In the genomic region with DNA sequence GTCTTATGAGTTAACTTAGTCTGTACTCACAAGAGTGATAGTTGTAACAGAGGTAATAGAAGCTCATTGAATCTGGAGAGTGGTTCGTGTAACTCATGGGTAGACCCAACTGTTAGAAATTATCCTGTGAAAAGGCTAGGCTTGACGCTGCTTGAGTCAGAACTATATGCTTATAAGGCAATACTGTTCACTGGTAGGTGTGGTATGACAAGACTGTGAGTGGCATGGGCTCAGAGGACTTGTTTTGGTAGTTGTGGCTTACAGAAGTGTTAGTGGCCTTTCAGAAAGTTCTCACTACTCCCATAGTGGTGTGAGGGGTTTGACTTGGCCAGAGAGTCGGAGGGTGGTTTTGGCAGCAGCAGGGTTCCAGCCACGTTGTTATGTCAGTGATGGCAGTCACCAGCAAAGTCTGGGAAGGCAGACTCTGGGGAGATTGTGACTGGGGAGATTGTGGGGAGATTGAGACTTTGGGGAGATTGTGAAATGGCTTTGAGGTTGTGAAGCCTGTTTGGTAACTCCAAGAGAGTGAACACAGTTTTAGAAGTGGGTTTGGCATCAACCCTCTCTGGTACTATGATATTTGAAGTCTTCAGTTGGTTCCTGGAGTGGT, we compare ENCODE assay signal across 9 cellular contexts. TPM values are rescaled to one million over a fixed set of nuclear protein-coding genes. Genes with fewer than 3 reads are reported as not detected.
A peak's percentile ranks its signal among the peaks of the same experiment; 100 is the strongest.
DNase-seq lines count a peak whose midpoint lies in the region; ATAC-seq, FAIRE-seq and TF ChIP-seq lines count a peak whose summit lies in the region.
"Not testable (repeated sequence)": the region's sequence is repeated elsewhere in the genome, so short reads cannot be mapped to it uniquely, and the experiment has no call there.
"Had no signal": no experiment of that assay in that cellular context is flagged by ENCODE, and none has a peak within 500 bp of the region (broad histone marks: within the 10 kb centered on the region; RNA-seq: fewer than 3 reads in every experiment).

No MANE protein-coding gene starts in this region.

- H3K9me3 ChIP-seq in A549; GM12878 (replicated peaks; ENCODE audit: control insufficient read depth, insufficient read depth, low read length); esophagus (ENCODE audit: control insufficient read depth in 2 of 2, insufficient read depth in 1 of 2, low read depth in 1 of 2, low read length in 1 of 2): not testable (repeated sequence)

- RAD21 ChIA-PET in GM12878 (lab: Charles Lee; ENCODE audit: unreplicated experiment) = not testable (repeated sequence)

- not testable (repeated sequence) for H3K27me3 ChIP-seq in GM12878 (replicated peaks in 1 of 2; ENCODE audit: control insufficient read depth in 2 of 2, insufficient read depth in 2 of 2, low read length in 1 of 2); esophagus (ENCODE audit: control insufficient read depth in 1 of 2, insufficient read depth in 2 of 2, low read length in 2 of 2)

- H3K79me2 ChIP-seq in GM12878 (ENCODE audit: control insufficient read depth, insufficient read depth, low read length) = not testable (repeated sequence)

- H3K27me3 Mint-ChIP-seq in activated CD4-positive, alpha-beta T cell treated with anti-CD3 and anti-CD28 coated beads for 36 hours; activated T-cell treated with anti-CD3 and anti-CD28 coated beads, Interleukin-2, amount 50 U/mL, for 4 hours (ENCODE audit: low read depth); activated naive CD4-positive, alpha-beta T cell treated with anti-CD3 and anti-CD28 coated beads, Interleukin-2, amount 50 U/mL, for 24 hours; natural killer cell (ENCODE audit: low read depth in 2 of 2); stimulated activated naive CD8-positive, alpha-beta T cell treated with anti-CD3 and anti-CD28 coated beads, Interleukin-15, amount 100 ng/mL, for 72 hours: not testable (repeated sequence)

- H3K4me1 Mint-ChIP-seq in activated CD4-positive, alpha-beta T cell treated with anti-CD3 and anti-CD28 coated beads for 36 hours = peaks cover 27% of the 10 kb centered on the region
- H3K4me1 Mint-ChIP-seq in activated T-cell treated with anti-CD3 and anti-CD28 coated beads, Interleukin-2, amount 50 U/mL, for 4 hours (ENCODE audit: low read depth) = peaks cover 34% of the 10 kb centered on the region
- peaks cover 37% of the 10 kb centered on the region for H3K4me1 Mint-ChIP-seq in activated naive CD4-positive, alpha-beta T cell treated with anti-CD3 and anti-CD28 coated beads, Interleukin-2, amount 50 U/mL, for 24 hours
- peaks cover 36 to 38% of the 10 kb centered on the region in 2 donors for H3K4me1 Mint-ChIP-seq in natural killer cell
- peaks cover 34% of the 10 kb centered on the region for H3K4me1 Mint-ChIP-seq in stimulated activated naive CD8-positive, alpha-beta T cell treated with anti-CD3 and anti-CD28 coated beads, Interleukin-15, amount 100 ng/mL, for 72 hours

- SMC1A ChIA-PET in GM12878 (lab: Charles Lee; ENCODE audit: uncharacterized antibody, unreplicated experiment) = not testable (repeated sequence)

- in situ Hi-C loops in GM12878 (cut with MboI) = not testable (repeated sequence)

- TF ChIP-seq RAD21 in A549 (conservative IDR thresholded peaks at IDR 0.05 in 1 of 2, IDR thresholded peaks at IDR 0.05 in 1 of 2); GM12878 (IDR thresholded peaks at IDR 0.05; ENCODE audit: insufficient read depth, low read depth, low read length): not testable (repeated sequence)

- TF ChIP-seq POLR2A in A549 (IDR thresholded peaks at IDR 0.05; ENCODE audit: low read length); GM12878 (IDR thresholded peaks at IDR 0.05; ENCODE audit: low read depth, low read length): not testable (repeated sequence)

- ATAC-seq in A549, GM12878: not testable (repeated sequence)
- peak; percentile 70 for ATAC-seq in activated CD4-positive, alpha-beta T cell treated with anti-CD3 and anti-CD28 coated beads for 36 hours
- peak; percentile 61 to 75 for ATAC-seq in activated T-cell treated with anti-CD3 and anti-CD28 coated beads, Interleukin-2, amount 50 U/mL, for 4 hours
- ATAC-seq in natural killer cell = peak; percentile 83 to 94 (median 93)
- peak; percentile 89 for ATAC-seq in stimulated activated naive CD8-positive, alpha-beta T cell treated with anti-CD3 and anti-CD28 coated beads, Interleukin-15, amount 100 ng/mL, for 72 hours

- not testable (repeated sequence) for H3K4me3 Mint-ChIP-seq in activated CD4-positive, alpha-beta T cell treated with anti-CD3 and anti-CD28 coated beads for 36 hours; activated T-cell treated with anti-CD3 and anti-CD28 coated beads, Interleukin-2, amount 50 U/mL, for 4 hours; activated naive CD4-positive, alpha-beta T cell treated with anti-CD3 and anti-CD28 coated beads, Interleukin-2, amount 50 U/mL, for 24 hours; stimulated activated naive CD8-positive, alpha-beta T cell treated with anti-CD3 and anti-CD28 coated beads, Interleukin-15, amount 100 ng/mL, for 72 hours
- peak overlapping the region; percentile 78 for H3K4me3 Mint-ChIP-seq in natural killer cell

- FAIRE-seq in A549 (lab: Jason Lieb, UNC) (peak; percentile 39), GM12878 (lab: Jason Lieb, UNC) (peak; percentile 49)

- TF ChIP-seq CTCF in A549 (IDR thresholded peaks at IDR 0.05); GM12878 (IDR thresholded peaks at IDR 0.05 in 2 of 3, conservative IDR thresholded peaks at IDR 0.05 in 1 of 3; ENCODE audit: control insufficient read depth in 2 of 3, extremely low read depth in 1 of 3, insufficient read depth in 1 of 3, low read depth in 3 of 3, low read length in 3 of 3); natural killer cell (IDR thresholded peaks at IDR 0.05): not testable (repeated sequence)

- not testable (repeated sequence) for H3K4me3 ChIP-seq in A549; GM12878; esophagus (ENCODE audit: low read depth in 1 of 2, low read length in 2 of 2)

- H3K4me2 ChIP-seq in A549; GM12878 (ENCODE audit: control insufficient read depth, insufficient read depth): not testable (repeated sequence)

- CTCF ChIA-PET in A549 (lab: Yijun Ruan, JAX); activated CD4-positive, alpha-beta T cell treated with anti-CD3 and anti-CD28 coated beads for 36 hours (lab: Charles Lee); GM12878 (lab: Yijun Ruan, JAX): not testable (repeated sequence)

- TF ChIP-seq EP300 in A549 (IDR thresholded peaks at IDR 0.05); GM12878 (IDR thresholded peaks at IDR 0.05; ENCODE audit: borderline replicate concordance in 1 of 2, control insufficient read depth in 1 of 2, low read depth in 2 of 2, low read length in 2 of 2): not testable (repeated sequence)

- DNase-seq in A549 (ENCODE audit: low read depth in 1 of 2, low spot score in 1 of 2); activated CD4-positive, alpha-beta T cell treated with anti-CD3 and anti-CD28 coated beads for 36 hours; activated T-cell treated with anti-CD3 and anti-CD28 coated beads, Interleukin-2, amount 50 U/mL, for 4 hours; GM12878 (ENCODE audit: low read depth, low spot score); natural killer cell; stimulated activated naive CD8-positive, alpha-beta T cell treated with anti-CD3 and anti-CD28 coated beads, Interleukin-15, amount 100 ng/mL, for 72 hours: not testable (repeated sequence)

- not testable (repeated sequence) for H3K9ac ChIP-seq in GM12878 (ENCODE audit: control insufficient read depth, insufficient read depth, low read length)

- intact Hi-C loops in activated CD4-positive, alpha-beta T cell treated with anti-CD3 and anti-CD28 coated beads for 36 hours (cut with DNase I, micrococcal nuclease); GM12878 (cut with micrococcal nuclease; ENCODE audit: unreplicated experiment); natural killer cell (cut with micrococcal nuclease): not testable (repeated sequence)

- 100% methylated on average over 1 of the region's 4 CpGs for WGBS in A549 (ENCODE audit: missing lambda C conversion rate)
- WGBS in GM12878 (ENCODE audit: insufficient coverage, insufficient replicate concordance, low lambda C conversion rate, missing lambda C conversion rate) = 100% methylated on average over 1 of the region's 4 CpGs
- WGBS in esophagus, 2 donors = 80% methylated on average over 1 of the region's 4 CpGs; no CpG with 5 or more reads in 1 of the 2 donors

- not testable (repeated sequence) for H2AFZ ChIP-seq in GM12878 (ENCODE audit: control insufficient read depth, low read depth, low read length)

- H3K27ac ChIP-seq in A549; GM12878 (ENCODE audit: control insufficient read depth, insufficient read depth): not testable (repeated sequence)
- peak overlapping the region; percentile 59 to 71 for H3K27ac ChIP-seq in esophagus (ENCODE audit: low read depth in 2 of 2, low read length in 1 of 2)

- not testable (repeated sequence) for BruUV-seq in GM12878 (replicated peaks; lab: Mats Ljungman, UMichigan)

- POLR2A ChIA-PET in A549 (lab: Yijun Ruan, JAX); activated CD4-positive, alpha-beta T cell treated with anti-CD3 and anti-CD28 coated beads for 36 hours (lab: Charles Lee); GM12878 (lab: Charles Lee): not testable (repeated sequence)

- H3K4me1 ChIP-seq in A549; GM12878 (ENCODE audit: control insufficient read depth, insufficient read depth, low read length); esophagus (ENCODE audit: control insufficient read depth in 2 of 2, insufficient read depth in 2 of 2, low read length in 1 of 2): not testable (repeated sequence)

- H3K9me3 Mint-ChIP-seq in activated CD4-positive, alpha-beta T cell treated with anti-CD3 and anti-CD28 coated beads for 36 hours (ENCODE audit: low read depth); activated T-cell treated with anti-CD3 and anti-CD28 coated beads, Interleukin-2, amount 50 U/mL, for 4 hours; activated naive CD4-positive, alpha-beta T cell treated with anti-CD3 and anti-CD28 coated beads, Interleukin-2, amount 50 U/mL, for 24 hours; natural killer cell; stimulated activated naive CD8-positive, alpha-beta T cell treated with anti-CD3 and anti-CD28 coated beads, Interleukin-15, amount 100 ng/mL, for 72 hours: not testable (repeated sequence)

- not testable (repeated sequence) for H3K36me3 ChIP-seq in GM12878 (ENCODE audit: control insufficient read depth in 2 of 2, insufficient read depth in 2 of 2, low read length in 1 of 2); esophagus (ENCODE audit: control insufficient read depth in 2 of 2, insufficient read depth in 2 of 2, low read length in 1 of 2)

- H3K27ac Mint-ChIP-seq in activated CD4-positive, alpha-beta T cell treated with anti-CD3 and anti-CD28 coated beads for 36 hours = peak overlapping the region; percentile 63
- H3K27ac Mint-ChIP-seq in activated naive CD4-positive, alpha-beta T cell treated with anti-CD3 and anti-CD28 coated beads, Interleukin-2, amount 50 U/mL, for 24 hours = peak overlapping the region; percentile 74
- H3K27ac Mint-ChIP-seq in natural killer cell = peak overlapping the region; percentile 86 to 89
- peak overlapping the region; percentile 80 to 95 for H3K27ac Mint-ChIP-seq in stimulated activated naive CD8-positive, alpha-beta T cell treated with anti-CD3 and anti-CD28 coated beads, Interleukin-15, amount 100 ng/mL, for 72 hours

- peaks cover 13% of the 10 kb centered on the region for H3K36me3 Mint-ChIP-seq in activated CD4-positive, alpha-beta T cell treated with anti-CD3 and anti-CD28 coated beads for 36 hours (ENCODE audit: low read depth)
- not testable (repeated sequence) for H3K36me3 Mint-ChIP-seq in activated T-cell treated with anti-CD3 and anti-CD28 coated beads, Interleukin-2, amount 50 U/mL, for 4 hours (ENCODE audit: insufficient read depth); activated naive CD4-positive, alpha-beta T cell treated with anti-CD3 and anti-CD28 coated beads, Interleukin-2, amount 50 U/mL, for 24 hours; natural killer cell

- not testable (repeated sequence) for H4K20me1 ChIP-seq in GM12878 (ENCODE audit: control insufficient read depth, insufficient read depth)

RNA-seq across cellular contexts. Expression of a gene that starts 21.9 kb away (rescaled TPM):
- polyA plus RNA-seq in A549 (2011; rRNA removed) = 28.0 and 32.6 TPM in 2 replicates
- 7.2 and 8.4 TPM in 2 replicates for polyA plus RNA-seq in A549 (2012; cell fraction: cytosol; rRNA removed)
- 3.4 and 7.1 TPM in 2 replicates for polyA plus RNA-seq in A549 (2012; cell fraction: nucleus; rRNA removed)
- polyA plus RNA-seq in A549 (2017; fragmentation: RNase III; extraction: RNeasy Plus Mini Kit Qiagen cat#74134 plus additional on column Dnase treatment) = 9.9 to 10.5 TPM (median 10.3 TPM) in 3 replicates
- polyA minus RNA-seq in A549 (2011; rRNA and poly(A)+ RNA removed) = 44.0 and 50.7 TPM in 2 replicates
- 10 to 100 TPM; 35.0 to 44.3 TPM for total RNA-seq in activated CD4-positive, alpha-beta T cell treated with anti-CD3 and anti-CD28 coated beads for 36 hours
- 10 to 100 TPM; 35.4 to 40.0 (median 37.2) TPM for total RNA-seq in activated T-cell treated with anti-CD3 and anti-CD28 coated beads, Interleukin-2, amount 50 U/mL, for 4 hours
- total RNA-seq in GM12878 (2013; cell fraction: nucleolus; rRNA removed) = 21.6 and 22.0 TPM in 2 replicates
- total RNA-seq in GM12878 (2014; rRNA removed) = 26.9 and 31.8 TPM in 2 replicates
- total RNA-seq in GM12878 (2014; rRNA removed; fragmentation: Illumina TruSeq; extraction: Trizol) = 27.0 and 29.1 TPM in 2 replicates
- 25.5 and 28.2 TPM in 2 replicates for total RNA-seq in GM12878 (2021)
- polyA plus RNA-seq in GM12878 (2011; ENCODE audit: low read depth) = 8.3 TPM
- polyA plus RNA-seq in GM12878 (2011; rRNA removed) = 31.3 and 38.3 TPM in 2 replicates
- polyA plus RNA-seq in GM12878 (2011; cell fraction: cytosol; rRNA removed) = 23.0 and 29.4 TPM in 2 replicates
- 9.1 and 10.2 TPM in 2 replicates for polyA plus RNA-seq in GM12878 (2011; cell fraction: nucleus; rRNA removed)
- 11.5 and 13.1 TPM in 2 replicates for polyA plus RNA-seq in GM12878 (2012)
- 31.2 and 33.6 TPM in 2 replicates for polyA plus RNA-seq in GM12878 (2014; fragmentation: Illumina TruSeq; extraction: Trizol)
- polyA plus RNA-seq in GM12878 (2014; fragmentation: Nextera tagmentation; extraction: Ambion mirVana) = 10 to 100 TPM in 1 of 2 experiments, 1 to 10 TPM in 1; 8.3 to 10.2 TPM
- polyA plus RNA-seq in GM12878 (2014; rRNA removed) = 19.4 and 20.9 TPM in 2 replicates
- polyA plus RNA-seq in GM12878 (2016; fragmentation: Nextera tagmentation; extraction: Ambion mirVana) = 10 to 100 TPM; 12.7 to 18.8 TPM
- polyA minus RNA-seq in GM12878 (2011; rRNA and poly(A)+ RNA removed) = 32.8 and 46.1 TPM in 2 replicates
- 16.3 and 19.5 TPM in 2 replicates for polyA minus RNA-seq in GM12878 (2011; cell fraction: cytosol; rRNA and poly(A)+ RNA removed)
- 8.3 and 13.8 TPM in 2 replicates for polyA minus RNA-seq in GM12878 (2011; cell fraction: nucleus; rRNA and poly(A)+ RNA removed)
- 10 to 100 TPM; 19.2 to 38.5 TPM for polyA plus RNA-seq in esophagus
- 10 to 100 TPM; 35.3 to 63.3 (median 54.3) TPM for total RNA-seq in natural killer cell

RNA-seq across cellular contexts. Expression of a gene that starts 48.7 kb away (rescaled TPM):
- 0.29 and 0.40 TPM in 2 replicates for polyA plus RNA-seq in A549 (2011; rRNA removed)
- polyA plus RNA-seq in A549 (2012; cell fraction: cytosol; rRNA removed) = 0.06 and 0.07 TPM in 2 replicates
- 0.07 and 0.12 TPM in 2 replicates for polyA plus RNA-seq in A549 (2012; cell fraction: nucleus; rRNA removed)
- polyA plus RNA-seq in A549 (2017; fragmentation: RNase III; extraction: RNeasy Plus Mini Kit Qiagen cat#74134 plus additional on column Dnase treatment) = 0.10 to 0.25 TPM (median 0.22 TPM) in 3 replicates
- polyA minus RNA-seq in A549 (2011; rRNA and poly(A)+ RNA removed) = 0.08 and 0.24 TPM in 2 replicates
- total RNA-seq in activated CD4-positive, alpha-beta T cell treated with anti-CD3 and anti-CD28 coated beads for 36 hours = 1 to 10 TPM; 1.1 to 1.6 TPM
- 100 to 1,000 TPM in 1 of 3 donors, 10 to 100 TPM in 2; 36.9 to 101 (median 78.6) TPM for total RNA-seq in activated T-cell treated with anti-CD3 and anti-CD28 coated beads, Interleukin-2, amount 50 U/mL, for 4 hours
- total RNA-seq in GM12878 (2013; cell fraction: nucleolus; rRNA removed) = 0.19 and 0.24 TPM in 2 replicates
- total RNA-seq in GM12878 (2014; rRNA removed) = not detected in 2 replicates
- total RNA-seq in GM12878 (2014; rRNA removed; fragmentation: Illumina TruSeq; extraction: Trizol) = not detected in 2 replicates
- total RNA-seq in GM12878 (2021) = 0.13 and 0.15 TPM in 2 replicates
- not detected for polyA plus RNA-seq in GM12878 (2011; ENCODE audit: low read depth)
- 0.30 and 0.43 TPM in 2 replicates for polyA plus RNA-seq in GM12878 (2011; rRNA removed)
- polyA plus RNA-seq in GM12878 (2011; cell fraction: cytosol; rRNA removed) = 0.21 and 0.25 TPM in 2 replicates
- 0.19 and 0.27 TPM in 2 replicates for polyA plus RNA-seq in GM12878 (2011; cell fraction: nucleus; rRNA removed)
- 0.08 TPM in 1 of 2 replicates, not detected in the other for polyA plus RNA-seq in GM12878 (2012)
- polyA plus RNA-seq in GM12878 (2014; fragmentation: Illumina TruSeq; extraction: Trizol) = not detected in 2 replicates
- not detected for polyA plus RNA-seq in GM12878 (2014; fragmentation: Nextera tagmentation; extraction: Ambion mirVana)
- polyA plus RNA-seq in GM12878 (2014; rRNA removed) = not detected in 2 replicates
- polyA plus RNA-seq in GM12878 (2016; fragmentation: Nextera tagmentation; extraction: Ambion mirVana) = not detected
- 0.15 and 0.41 TPM in 2 replicates for polyA minus RNA-seq in GM12878 (2011; rRNA and poly(A)+ RNA removed)
- not detected in 2 replicates for polyA minus RNA-seq in GM12878 (2011; cell fraction: cytosol; rRNA and poly(A)+ RNA removed)
- polyA minus RNA-seq in GM12878 (2011; cell fraction: nucleus; rRNA and poly(A)+ RNA removed) = not detected in 2 replicates
- polyA plus RNA-seq in esophagus = 1 to 10 TPM; 3.5 to 4.2 TPM
- 100 to 1,000 TPM in 2 of 3 donors, 10 to 100 TPM in 1; 85.3 to 208 (median 162) TPM for total RNA-seq in natural killer cell
- total RNA-seq: H9 had no signal

Comparison
In these comparisons a context has a peak if more than half of its experiments do, and no peak if none do; other contexts are left out.
1. RNA of a gene that starts 48.7 kb away (total RNA-seq): 85.3 to 208 TPM in natural killer cell and 36.9 to 101 TPM in activated T-cell treated with anti-CD3 and anti-CD28 coated beads, Interleukin-2, amount 50 U/mL, for 4 hours; 1.1 to 1.6 TPM in activated CD4-positive, alpha-beta T cell treated with anti-CD3 and anti-CD28 coated beads for 36 hours and 0.13 to 0.24 TPM in GM12878; every median in the first group is over 10 times any median in the second.
2. Peak in every context shown above with its lines, with median percentiles within 50 percentile points of each other: H3K27ac Mint-ChIP-seq.